Comparison of ENCODE assay signal across 28 cellular contexts in the genomic region with DNA sequence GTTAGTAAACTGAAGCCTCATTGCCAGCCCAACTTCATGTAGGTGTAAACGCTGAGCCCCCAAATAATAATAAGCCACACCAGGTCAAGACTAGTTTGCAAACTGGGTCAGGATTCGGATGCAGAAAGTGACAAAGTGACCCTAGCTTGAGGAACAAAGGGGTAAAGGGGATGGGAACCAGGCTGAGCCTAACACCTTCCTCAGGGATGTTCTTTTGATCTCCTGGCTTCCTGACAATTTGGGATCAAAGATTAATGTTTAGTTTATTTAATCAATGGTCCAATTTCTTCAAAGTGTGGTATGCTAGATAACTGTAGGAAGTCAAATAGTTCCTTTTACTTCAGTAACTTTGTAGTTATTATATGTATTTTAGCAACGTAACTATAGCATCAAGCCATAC. TPM values are rescaled to one million over a fixed set of nuclear protein-coding genes. Genes with fewer than 3 reads are reported as not detected.
DNase-seq lines count a peak whose midpoint lies in the region; ATAC-seq, FAIRE-seq and TF ChIP-seq lines count a peak whose summit lies in the region.
"Had no signal": no experiment of that assay in that cellular context is flagged by ENCODE, and none has a peak within 500 bp of the region (broad histone marks: within the 10 kb centered on the region; RNA-seq: fewer than 3 reads in every experiment).

No MANE protein-coding gene starts in this region.

- H3K4me1 ChIP-seq in HepG2 (ENCODE audit: insufficient read depth, low read length) (peaks cover 21% of the 10 kb centered on the region), right lobe of liver (peaks cover 0 to 41% (median 20%) of the 10 kb centered on the region in 4 donors)
- H3K4me1 ChIP-seq: BE2C, BLaER1 had no signal

- no peak for TF ChIP-seq EP300 in HepG2 (IDR thresholded peaks at IDR 0.05; ENCODE audit: low read depth in 2 of 2, low read length in 2 of 2)
- TF ChIP-seq EP300 in HepG2 (CRISPR knock-in tag; IDR thresholded peaks at IDR 0.05; ENCODE audit: borderline replicate concordance), result no peak

- H3K9me3 ChIP-seq in HepG2 (ENCODE audit: low read length) (no peaks in the 10 kb centered on the region), right lobe of liver (no peaks in the 10 kb centered on the region)
- H3K9me3 ChIP-seq: BE2C, BLaER1, Caco-2 had no signal

- no peak for TF ChIP-seq RAD21 in HepG2 (CRISPR knock-in tag; IDR thresholded peaks at IDR 0.05)

- TF ChIP-seq CTCF in 22Rv1 (IDR thresholded peaks at IDR 0.05), result no peak
- no peak for TF ChIP-seq CTCF in HepG2 (CRISPR knock-in tag; IDR thresholded peaks at IDR 0.05)
- TF ChIP-seq CTCF in right lobe of liver (IDR thresholded peaks at IDR 0.05), result no peak
- no peak for TF ChIP-seq CTCF in coronary artery (IDR thresholded peaks at IDR 0.05)

- DNase-seq in HepG2 (ENCODE audit: low spot score) (no peak), right lobe of liver (no peak), coronary artery (ENCODE audit: low spot score) (no peak), DMS 273 (lab: John Stamatoyannopoulos, UW; ENCODE audit: unreplicated experiment) (no peak)
- DNase-seq: 8988T; ACHN; BE2C; Caco-2; Calu3; CD4-positive, alpha-beta T cell; CD8-positive, alpha-beta T cell; DMS 273 treated with DMSO at 0.1 percent for 48 hours; DMS153; DMS53; DMS79; DND-41; EL; GDM1 had no signal

- POLR2A ChIA-PET in HepG2 (lab: Yijun Ruan, JAX), result no interaction called here

- H3K9ac ChIP-seq in HepG2 (ENCODE audit: insufficient read depth, low read depth, low read length), result no peak overlapping the region
- H3K9ac ChIP-seq: BLaER1 had no signal

- H3K27me3 ChIP-seq in HepG2 (ENCODE audit: control insufficient read depth in 1 of 2, insufficient read depth in 2 of 2, low read length in 2 of 2) (no peaks in the 10 kb centered on the region), right lobe of liver (no peaks in the 10 kb centered on the region)
- H3K27me3 ChIP-seq: BE2C, BLaER1 had no signal

- no peaks in the 10 kb centered on the region for H4K20me1 ChIP-seq in HepG2 (ENCODE audit: insufficient read depth, low read length)
- H4K20me1 ChIP-seq: BLaER1 had no signal

- FAIRE-seq in HepG2 (lab: Jason Lieb, UNC), result no peak
- FAIRE-seq: A204.1, D721Med, GM12878, GM12892, GM18507, GM19239 had no signal

- H2AFZ ChIP-seq in HepG2 (ENCODE audit: low read length), result no peak overlapping the region

- H3K27ac ChIP-seq in 22Rv1 (peak overlapping the region; percentile 28), HepG2 (ENCODE audit: extremely low read length, insufficient read depth, low read length) (no peak overlapping the region), right lobe of liver (no peak overlapping the region), coronary artery (no peak overlapping the region)
- H3K27ac ChIP-seq: BLaER1, C4-2B had no signal

- no peaks in the 10 kb centered on the region for H3K79me2 ChIP-seq in HepG2 (ENCODE audit: insufficient read depth, low read length)

- intact Hi-C loops in HepG2 (cut with micrococcal nuclease; ENCODE audit: unreplicated experiment) (no loop called here), right lobe of liver (cut with DNase I) (no loop called here)

- BruUV-seq in HepG2 (replicated peaks; lab: Mats Ljungman, UMichigan), result no TSS peak

- in situ Hi-C loops in HepG2 (cut with HindIII; ENCODE audit: extremely low pct_ligation_motif_present, low pct_unique_long_range_greater_than_20kb), result no loop called here

- H3K36me3 ChIP-seq in HepG2 (replicated peaks in 1 of 2; ENCODE audit: control insufficient read depth in 1 of 2, insufficient read depth in 2 of 2, low read length in 2 of 2) (no peaks in the 10 kb centered on the region), right lobe of liver (peaks cover 0 to 27% (median 8%) of the 10 kb centered on the region in 4 donors)
- H3K36me3 ChIP-seq: BE2C, BLaER1 had no signal

- TF ChIP-seq POLR2A in HepG2 (IDR thresholded peaks at IDR 0.05; ENCODE audit: insufficient read depth in 1 of 2, low read depth in 2 of 2, low read length in 2 of 2) (no peak), right lobe of liver (IDR thresholded peaks at IDR 0.05) (no peak)

- WGBS in HepG2 (ENCODE audit: low lambda C conversion rate), result 4% methylated on average over 3 of the region's 3 CpGs
- WGBS in right lobe of liver (ENCODE audit: insufficient coverage, low coverage, low lambda C conversion rate, missing lambda C conversion rate), result 39% methylated on average over 3 of the region's 3 CpGs

- CTCF ChIA-PET in HepG2 (lab: Yijun Ruan, JAX; ENCODE audit: low intra/inter-chr PET ratio, low total read pairs), result no interaction called here

- H3K4me3 ChIP-seq in HepG2 (replicated peaks in 1 of 3; ENCODE audit: insufficient read depth in 1 of 3, low read depth in 2 of 3, low read length in 3 of 3) (no peak overlapping the region), right lobe of liver (no peak overlapping the region), coronary artery (no peak overlapping the region)
- H3K4me3 ChIP-seq: BLaER1, GM12878 had no signal

- no peak overlapping the region for H3K4me2 ChIP-seq in HepG2 (ENCODE audit: low read depth, low read length)
- H3K4me2 ChIP-seq: BLaER1 had no signal

- ATAC-seq in HepG2 (no peak), right lobe of liver (peak; percentile 37 to 60 (median 51))
- ATAC-seq: CD8-positive, alpha-beta T cell; GM12878 had no signal

TF ChIP-seq in HepG2, 621 proteins besides CTCF, POLR2A, EP300 and RAD21:
- TF ChIP-seq TCF7 (IDR thresholded peaks at IDR 0.05; ENCODE audit: low read depth) (peak; percentile 34; the same call in 1 of the 2 replicates), MBD4 (IDR thresholded peaks at IDR 0.05; ENCODE audit: borderline replicate concordance, low read length) (no peak), TARDBP (CRISPR knock-in tag; IDR thresholded peaks at IDR 0.05) (no peak), XBP1 (CRISPR knock-in tag; IDR thresholded peaks at IDR 0.05) (no peak), ZNF225 (CRISPR knock-in tag; IDR thresholded peaks at IDR 0.05) (no peak), HES4 (CRISPR knock-in tag; IDR thresholded peaks at IDR 0.05; ENCODE audit: borderline replicate concordance) (no peak), HNF4A (CRISPR knock-in tag; IDR thresholded peaks at IDR 0.05) (0 out of 2 replicates have a peak, but pooled peaks have one; percentile 8), ZNF468 (CRISPR knock-in tag; IDR thresholded peaks at IDR 0.05) (no peak), ZZZ3 (CRISPR knock-in tag; IDR thresholded peaks at IDR 0.05; ENCODE audit: borderline replicate concordance) (no peak)

RNA-seq across cellular contexts. Expression of a gene that starts 9.9 kb away (rescaled TPM):
- total RNA-seq in HepG2 (2016; rRNA removed; fragmentation: Illumina TruSeq; extraction: Trizol) (0.17 TPM in 1 of 2 replicates, not detected in the other), right lobe of liver (100 to 1,000 TPM; 200 to 425 (median 351) TPM)
- not detected in 2 replicates for total RNA-seq in HepG2 (2016; cell fraction: cytosol; rRNA removed; fragmentation: Illumina TruSeq; extraction: Trizol; ENCODE audit: low read depth)
- total RNA-seq in HepG2 (2016; cell fraction: insoluble cytoplasmic fraction; rRNA removed; fragmentation: Illumina TruSeq; extraction: Trizol), result 0.34 TPM in 1 of 2 replicates, not detected in the other
- total RNA-seq in HepG2 (2016; cell fraction: membrane; rRNA removed; fragmentation: Illumina TruSeq; extraction: Trizol), result 0.10 TPM in 1 of 2 replicates, not detected in the other
- total RNA-seq in HepG2 (2016; cell fraction: nucleus; rRNA removed; fragmentation: Illumina TruSeq; extraction: Trizol), result not detected in 2 replicates
- 0.17 TPM in 2 replicates for polyA plus RNA-seq in HepG2 (2011; rRNA removed)
- polyA plus RNA-seq in HepG2 (2011; cell fraction: cytosol; rRNA removed), result 0.12 TPM in 1 of 2 replicates, not detected in the other
- polyA plus RNA-seq in HepG2 (2011; cell fraction: nucleus; rRNA removed), result 0.50 TPM in 1 of 2 replicates, not detected in the other
- polyA plus RNA-seq in HepG2 (2012), result not detected in 2 replicates
- not detected in 2 replicates for polyA plus RNA-seq in HepG2 (2016; cell fraction: cytosol; fragmentation: Illumina TruSeq; extraction: Trizol; ENCODE audit: low read depth)
- polyA plus RNA-seq in HepG2 (2016; cell fraction: insoluble cytoplasmic fraction; fragmentation: Illumina TruSeq; extraction: Trizol; ENCODE audit: low read depth), result 0.38 TPM in 1 of 2 replicates, not detected in the other
- polyA plus RNA-seq in HepG2 (2016; cell fraction: membrane; fragmentation: Illumina TruSeq; extraction: Trizol; ENCODE audit: low read depth), result not detected in 2 replicates
- polyA plus RNA-seq in HepG2 (2016; cell fraction: nucleus; fragmentation: Illumina TruSeq; extraction: Trizol; ENCODE audit: insufficient read depth, low read depth), result not detected in 2 replicates
- not detected in 2 replicates for polyA minus RNA-seq in HepG2 (2011; rRNA and poly(A)+ RNA removed; ENCODE audit: low replicate concordance)
- polyA minus RNA-seq in HepG2 (2011; cell fraction: cytosol; rRNA and poly(A)+ RNA removed), result not detected in 2 replicates
- not detected in 2 replicates for polyA minus RNA-seq in HepG2 (2011; cell fraction: nucleus; rRNA and poly(A)+ RNA removed)
- total RNA-seq: Calu3; CD4-positive, alpha-beta T cell; CD8-positive, alpha-beta T cell; G401; GM12878 had no signal
- polyA plus RNA-seq: GM12878 had no signal

Comparison
In these comparisons a context has a peak if more than half of its experiments do, and no peak if none do; other contexts are left out.
1. RNA of a gene that starts 9.9 kb away (total RNA-seq): 200 to 425 TPM in right lobe of liver; 0.10 to 0.34 TPM in HepG2; every median in the first group is over 100 times any median in the second.